ENCODE assay signal across 19 cellular contexts in genomic region chr2:31204761-31205160, GRCh38. TPM values are rescaled to one million over a fixed set of nuclear protein-coding genes. Genes with fewer than 3 reads are reported as not detected.
DNase-seq lines count a peak whose midpoint lies in the region; ATAC-seq, FAIRE-seq and TF ChIP-seq lines count a peak whose summit lies in the region.
"Had no signal": no experiment of that assay in that cellular context is flagged by ENCODE, and none has a peak within 500 bp of the region (broad histone marks: within the 10 kb centered on the region; RNA-seq: fewer than 3 reads in every experiment).

No MANE protein-coding gene starts in this region.

- H3K4me3 Mint-ChIP-seq in nephron progenitor cell (peak overlapping the region; percentile 41), immature natural killer cell (no peak overlapping the region)
- H3K4me3 Mint-ChIP-seq: B cell; CD8-positive, alpha-beta T cell; GM23338 had no signal

- H3K4me1 Mint-ChIP-seq in nephron progenitor cell (peaks cover 33% of the 10 kb centered on the region), immature natural killer cell (no peaks in the 10 kb centered on the region)

- no peak for TF ChIP-seq CTCF in nephron progenitor cell (IDR thresholded peaks at IDR 0.05)

- no peak overlapping the region for H3K27ac Mint-ChIP-seq in nephron progenitor cell
- H3K27ac Mint-ChIP-seq in immature natural killer cell, result no peak overlapping the region
- H3K27ac Mint-ChIP-seq: B cell; CD8-positive, alpha-beta T cell; GM23338 had no signal

- in situ Hi-C loops in G401 (cut with HindIII; ENCODE audit: low sequenced_read_pairs), result no loop called here

- no peak for ATAC-seq in GM21381 (IDR thresholded peaks at IDR 0.05; ENCODE audit: unreplicated experiment)
- ATAC-seq: CD8-positive, alpha-beta T cell; GM23338 had no signal

- H3K27me3 Mint-ChIP-seq in nephron progenitor cell (ENCODE audit: low read depth, poor library complexity) (peaks cover 15% of the 10 kb centered on the region), immature natural killer cell (ENCODE audit: low read depth in 3 of 3) (peaks cover 0 to 6% (median 3%) of the 10 kb centered on the region in 3 donors)
- H3K27me3 Mint-ChIP-seq: B cell had no signal

- H3K9me3 Mint-ChIP-seq in nephron progenitor cell, result no peaks in the 10 kb centered on the region
- no peaks in the 10 kb centered on the region for H3K9me3 Mint-ChIP-seq in immature natural killer cell
- H3K9me3 Mint-ChIP-seq: CD8-positive, alpha-beta T cell; GM23338 had no signal

- DNase-seq in Ammon's horn (ENCODE audit: low spot score) (peak; percentile 17), G401 (ENCODE audit: low spot score) (peak; percentile 9), NCI-H524 treated with DMSO at 0.1 percent for 48 hours (lab: John Stamatoyannopoulos, UW) (peak; percentile 61), nephron progenitor cell (peak; percentile 13), immature natural killer cell (no peak), T-helper 1 cell (no peak), urothelium cell line (ENCODE audit: low spot score) (no peak)
- DNase-seq: 8988T; Calu3; CD8-positive, alpha-beta T cell; GDM1; HCEC 1CT; IMR-90 had no signal

- FAIRE-seq in urothelium cell line (lab: Jason Lieb, UNC), result no peak
- FAIRE-seq: GM12892, GM18507, H54 had no signal

- H3K36me3 Mint-ChIP-seq in nephron progenitor cell (ENCODE audit: low read depth) (no peaks in the 10 kb centered on the region), immature natural killer cell (no peaks in the 10 kb centered on the region)
- H3K36me3 Mint-ChIP-seq: CD8-positive, alpha-beta T cell had no signal

RNA-seq across cellular contexts. Expression of gene CAPN14, which starts 12.6 kb away (rescaled TPM):
- total RNA-seq in G401 (2014; rRNA removed; shearing (Covaris generic)), result not detected in 2 replicates
- polyA plus RNA-seq in immature natural killer cell, result not detected
- total RNA-seq: GM23338 had no signal

RNA-seq across cellular contexts. Expression of gene EHD3, which starts 29.2 kb away (rescaled TPM):
- total RNA-seq in G401 (2014; rRNA removed; shearing (Covaris generic)), result 3.5 and 4.9 TPM in 2 replicates
- 1 to 10 TPM; 3.6 to 4.9 (median 3.7) TPM for polyA plus RNA-seq in immature natural killer cell

Comparison
In these comparisons a context has a peak if more than half of its experiments do, and no peak if none do; other contexts are left out.
1. DNase-seq: peak in Ammon's horn (single experiment), G401 (single experiment), NCI-H524 treated with DMSO at 0.1 percent for 48 hours (single experiment) and nephron progenitor cell (single experiment); none in immature natural killer cell (0 of 3), T-helper 1 cell (0 of 5) and urothelium cell line (single experiment).